In the genomic region with DNA sequence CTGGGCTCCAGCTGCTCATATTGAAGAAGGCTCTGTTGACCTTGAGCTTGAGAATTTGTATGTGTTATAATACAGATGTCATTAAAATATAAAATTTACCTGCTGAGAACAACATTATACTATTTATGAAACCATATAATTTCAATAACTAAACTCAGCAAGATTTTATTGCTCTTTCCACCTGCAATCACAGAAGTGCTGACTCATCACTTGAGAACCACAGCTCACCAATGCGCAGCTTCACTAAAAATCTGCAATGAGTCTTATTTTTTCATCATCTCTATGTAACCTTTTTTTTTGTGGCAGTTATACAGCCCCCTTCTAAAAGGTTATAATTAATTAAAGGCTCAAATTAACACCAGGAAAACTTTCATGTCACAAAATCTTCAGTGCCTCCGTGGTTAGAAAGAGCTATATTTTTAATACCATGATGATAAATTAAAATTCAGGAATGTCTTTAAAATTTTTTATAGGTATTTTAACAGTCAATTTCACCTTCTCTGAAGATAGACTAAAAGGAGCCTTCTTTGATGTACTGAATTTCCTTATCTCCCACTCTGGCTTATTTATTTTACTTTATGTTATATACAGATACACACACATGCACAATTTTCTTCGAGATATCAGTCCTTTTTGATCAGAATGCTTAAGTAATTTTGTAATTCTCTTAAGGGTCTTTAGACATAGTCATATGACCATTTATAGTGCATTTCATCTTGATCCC, we compare ENCODE assay signal across 13 cellular contexts.
DNase-seq lines count a peak whose midpoint lies in the region; ATAC-seq and TF ChIP-seq lines count a peak whose summit lies in the region.
"Had no signal": no experiment of that assay in that cellular context is flagged by ENCODE, and none has a peak within 500 bp of the region (broad histone marks: within the 10 kb centered on the region; RNA-seq: fewer than 3 reads in every experiment).

No MANE protein-coding gene starts in this region.

- no peak for TF ChIP-seq RAD21 in IMR-90 (IDR thresholded peaks at IDR 0.05; ENCODE audit: low read length)

- H2BK120ac ChIP-seq in IMR-90 (ENCODE audit: low read depth, low read length) = no peak overlapping the region
- no peak overlapping the region for H2BK120ac ChIP-seq in trophoblast cell (ENCODE audit: insufficient read depth, low read length, poor library complexity)

- H4K12ac ChIP-seq in trophoblast cell (ENCODE audit: low read depth, low read length) = no peak overlapping the region

- H4K91ac ChIP-seq in IMR-90 (ENCODE audit: insufficient read depth, low read depth, low read length) (no peak overlapping the region), trophoblast cell (ENCODE audit: low read depth, low read length) (no peak overlapping the region)

- ATAC-seq in IMR-90 (ENCODE audit: low read depth) (no peak), GM19452 (IDR thresholded peaks at IDR 0.05; ENCODE audit: unreplicated experiment) (no peak)
- ATAC-seq: T-cell had no signal

- no peak for TF ChIP-seq POLR2A in IMR-90 (IDR thresholded peaks at IDR 0.05; ENCODE audit: low read depth, low read length)

- H3K56ac ChIP-seq in IMR-90 (ENCODE audit: extremely low read depth, insufficient read depth, low read length) = no peak overlapping the region

- H3K27me3 ChIP-seq in IMR-90 (ENCODE audit: control insufficient read depth, insufficient read depth, low read length) (peaks cover 17% of the 10 kb centered on the region), trophoblast cell (ENCODE audit: insufficient read depth, low read length) (no peaks in the 10 kb centered on the region), endodermal cell (ENCODE audit: control insufficient read depth, insufficient read depth, low read length, poor library complexity, severe bottlenecking) (no peaks in the 10 kb centered on the region)

- H2AK5ac ChIP-seq in IMR-90 (ENCODE audit: low read depth, low read length) (no peak overlapping the region), trophoblast cell (ENCODE audit: low read length) (no peak overlapping the region)

- H3K18ac ChIP-seq in IMR-90 (ENCODE audit: low read depth, low read length) = no peak overlapping the region
- no peak overlapping the region for H3K18ac ChIP-seq in trophoblast cell (ENCODE audit: low read length)

- H3K27ac ChIP-seq in IMR-90 (ENCODE audit: insufficient read depth, low read length) (no peak overlapping the region), VCaP (peak overlapping the region; percentile 98), trophoblast cell (ENCODE audit: low read depth, low read length) (no peak overlapping the region), endodermal cell (ENCODE audit: low read depth, low read length) (no peak overlapping the region)

- H3K4me3 ChIP-seq in IMR-90 (ENCODE audit: insufficient read depth, low read depth, low read length) (no peak overlapping the region), trophoblast cell (ENCODE audit: low read depth, low read length) (no peak overlapping the region), endodermal cell (ENCODE audit: low read length) (no peak overlapping the region)

- BruUV-seq in IMR-90 (replicated peaks; lab: Mats Ljungman, UMichigan) = no TSS peak

- dilution Hi-C loops in IMR-90 (cut with HindIII; ENCODE audit: low sequenced_read_pairs, unreplicated experiment) = no loop called here

- no peaks in the 10 kb centered on the region for H3K9me3 ChIP-seq in IMR-90 (ENCODE audit: control insufficient read depth, insufficient read depth, low read length)
- H3K9me3 ChIP-seq in trophoblast cell (ENCODE audit: insufficient read depth, low read depth, low read length) = no peaks in the 10 kb centered on the region
- no peaks in the 10 kb centered on the region for H3K9me3 ChIP-seq in endodermal cell (ENCODE audit: control insufficient read depth, low read length)

- H3K4me3 Mint-ChIP-seq in endodermal cell = no peak overlapping the region
- H3K4me3 Mint-ChIP-seq: CD14-positive monocyte, H9, IgD-negative memory B cell, T-cell had no signal

- no peak overlapping the region for H4K5ac ChIP-seq in IMR-90 (ENCODE audit: low read depth, low read length)

- H3K14ac ChIP-seq in IMR-90 (replicated peaks; ENCODE audit: low read depth, low read length) = no peak overlapping the region
- no peak overlapping the region for H3K14ac ChIP-seq in trophoblast cell (ENCODE audit: low read length)

- H4K20me1 ChIP-seq in IMR-90 (ENCODE audit: insufficient read depth, low read length) = no peaks in the 10 kb centered on the region

- no peak overlapping the region for H4K8ac ChIP-seq in IMR-90 (ENCODE audit: low read depth in 2 of 2, low read length in 2 of 2)
- H4K8ac ChIP-seq in trophoblast cell (ENCODE audit: low read depth, low read length) = no peak overlapping the region

- no peak for TF ChIP-seq CTCF in IMR-90 (conservative IDR thresholded peaks at IDR 0.05; ENCODE audit: low read depth, low read length)
- no peak for TF ChIP-seq CTCF in VCaP (conservative IDR thresholded peaks at IDR 0.05)
- TF ChIP-seq CTCF in endodermal cell (conservative IDR thresholded peaks at IDR 0.05) = no peak

- no peak overlapping the region for H2BK15ac ChIP-seq in IMR-90 (ENCODE audit: low read depth, low read length)

- H3K27me3 Mint-ChIP-seq in endodermal cell (ENCODE audit: insufficient read depth) = peaks cover 4% of the 10 kb centered on the region

- H3K4me1 Mint-ChIP-seq in endodermal cell = peaks cover 16% of the 10 kb centered on the region
- H3K4me1 Mint-ChIP-seq: T-cell had no signal

- H3K4me2 ChIP-seq in IMR-90 (ENCODE audit: low read depth, low read length) (no peak overlapping the region), trophoblast cell (ENCODE audit: low read length) (no peak overlapping the region)

- H2BK5ac ChIP-seq in IMR-90 (ENCODE audit: low read depth, low read length, poor library complexity, severe bottlenecking) (no peak overlapping the region), trophoblast cell (ENCODE audit: low read depth, low read length, poor library complexity) (no peak overlapping the region)

- peak in 2 of 3 experiments; percentile 7 to 33 for DNase-seq in NCI-H1417 (lab: John Stamatoyannopoulos, UW)
- no peak for DNase-seq in NCI-H1417 treated with DMSO at 0.1 percent for 48 hours (lab: John Stamatoyannopoulos, UW)
- no peak for DNase-seq in IMR-90
- DNase-seq in trophoblast cell = no peak
- no peak for DNase-seq in endodermal cell
- no peak for DNase-seq in NK-92 treated with Interleukin-12 subunit alpha and Interleukin-12 subunit beta, amount 100 ng/mL, for 24 hours (lab: John Stamatoyannopoulos, UW)
- DNase-seq: H9, NCI-H345, T-cell had no signal

- H3K36me3 ChIP-seq in IMR-90 (ENCODE audit: control insufficient read depth, insufficient read depth, low read length) (no peaks in the 10 kb centered on the region), trophoblast cell (ENCODE audit: control insufficient read depth in 1 of 2, insufficient read depth in 2 of 2, low read length in 2 of 2) (no peaks in the 10 kb centered on the region), endodermal cell (ENCODE audit: control insufficient read depth, insufficient read depth, low read length) (no peaks in the 10 kb centered on the region)

- no peaks in the 10 kb centered on the region for H3K79me2 ChIP-seq in trophoblast cell (ENCODE audit: control insufficient read depth, insufficient read depth, low read length, poor library complexity)

- POLR2A ChIA-PET in IMR-90 (lab: Charles Lee; ENCODE audit: unreplicated experiment) = no interaction called here

- no peaks in the 10 kb centered on the region for H3K79me1 ChIP-seq in IMR-90 (ENCODE audit: low read depth in 1 of 2, low read length in 2 of 2)
- peaks cover 27% of the 10 kb centered on the region for H3K79me1 ChIP-seq in trophoblast cell (ENCODE audit: low read length)

- intact Hi-C loops in IMR-90 (cut with micrococcal nuclease) = no loop called here

- no peak overlapping the region for H2BK20ac ChIP-seq in IMR-90 (ENCODE audit: low read depth, low read length)

- WGBS in IMR-90 (ENCODE audit: extremely low coverage in 2 of 2, insufficient read length in 1 of 2), 2 experiments = 100% methylated on average over 1 of the region's 3 CpGs; no CpG with 5 or more reads in 1 of the 2 experiments
- WGBS in trophoblast cell (ENCODE audit: extremely low coverage, insufficient coverage, insufficient read length) = no CpG with 5 or more reads among the region's 3 CpGs
- WGBS in endodermal cell (ENCODE audit: insufficient coverage in 1 of 2, insufficient read length in 1 of 2), 2 experiments = 92% methylated on average over 1 of the region's 3 CpGs; no CpG with 5 or more reads in 1 of the 2 experiments

- H2AK9ac ChIP-seq in IMR-90 (replicated peaks; ENCODE audit: low read depth, low read length, poor library complexity) = no peak overlapping the region

- H2AFZ ChIP-seq in IMR-90 (replicated peaks; ENCODE audit: low read length, poor library complexity) = no peak overlapping the region
- H2AFZ ChIP-seq in trophoblast cell (ENCODE audit: insufficient read depth, low read length, poor library complexity) = no peak overlapping the region

- no peaks in the 10 kb centered on the region for H3K36me3 Mint-ChIP-seq in endodermal cell (ENCODE audit: low read depth)
- H3K36me3 Mint-ChIP-seq: CD14-positive monocyte, IgD-negative memory B cell, T-cell had no signal

- in situ Hi-C loops in IMR-90 (cut with MboI; ENCODE audit: low sequenced_read_pairs) = no loop called here

- H3K9me3 Mint-ChIP-seq in endodermal cell = no peaks in the 10 kb centered on the region
- H3K9me3 Mint-ChIP-seq: H9, T-cell had no signal

- H3K23ac ChIP-seq in IMR-90 (ENCODE audit: low read depth, low read length) = no peak overlapping the region
- H3K23ac ChIP-seq in trophoblast cell (ENCODE audit: low read length) = no peak overlapping the region

- CTCF ChIA-PET in IMR-90 (lab: Yijun Ruan, JAX) = interaction anchor here (0.6 kb wide), 1 partner anchor 29 kb away, joined by 3 read pairs; no protein-coding TSS in a partner anchor

- H3K9ac ChIP-seq in IMR-90 (ENCODE audit: low read depth, low read length) (no peak overlapping the region), trophoblast cell (ENCODE audit: low read length) (no peak overlapping the region), endodermal cell (ENCODE audit: extremely low read depth, low read length, poor library complexity, severe bottlenecking) (no peak overlapping the region)

- no peak overlapping the region for H3K27ac Mint-ChIP-seq in endodermal cell
- H3K27ac Mint-ChIP-seq: CD14-positive monocyte, IgD-negative memory B cell, T-cell had no signal

- H3K4me1 ChIP-seq in IMR-90 (ENCODE audit: control insufficient read depth, insufficient read depth, low read length) = 0 out of 2 replicates have a peak, but pooled peaks cover 1% of the 10 kb centered on the region
- H3K4me1 ChIP-seq in trophoblast cell (ENCODE audit: control insufficient read depth in 1 of 2, insufficient read depth in 2 of 2, low read length in 2 of 2) = peaks cover 14 to 15% of the 10 kb centered on the region in 2 experiments
- no peaks in the 10 kb centered on the region for H3K4me1 ChIP-seq in endodermal cell (ENCODE audit: control insufficient read depth, insufficient read depth, low read length)

- H3K9me1 ChIP-seq in IMR-90 (ENCODE audit: insufficient read depth, low read length) = no peaks in the 10 kb centered on the region

- H3K4ac ChIP-seq in IMR-90 (ENCODE audit: low read depth, low read length) (no peak overlapping the region), trophoblast cell (ENCODE audit: low read depth, low read length) (no peak overlapping the region)

- peak overlapping the region; percentile 47 for H2BK12ac ChIP-seq in trophoblast cell (ENCODE audit: low read length)

TF ChIP-seq in IMR-90, 13 proteins besides CTCF, POLR2A, EP300 and RAD21 (continues in another document):
- no peak for TF ChIP-seq SMC3 (IDR thresholded peaks at IDR 0.05; ENCODE audit: low read depth, low read length)

Comparison
In these comparisons a context has a peak if more than half of its experiments do, and no peak if none do; other contexts are left out.
1. DNase-seq: peak in NCI-H1417 (2 of 3); none in NCI-H1417 treated with DMSO at 0.1 percent for 48 hours (single experiment), IMR-90 (single experiment), trophoblast cell (0 of 2), endodermal cell (single experiment) and NK-92 treated with Interleukin-12 subunit alpha and Interleukin-12 subunit beta, amount 100 ng/mL, for 24 hours (single experiment).